ENCODE assay signal across 31 cellular contexts in the genomic region with DNA sequence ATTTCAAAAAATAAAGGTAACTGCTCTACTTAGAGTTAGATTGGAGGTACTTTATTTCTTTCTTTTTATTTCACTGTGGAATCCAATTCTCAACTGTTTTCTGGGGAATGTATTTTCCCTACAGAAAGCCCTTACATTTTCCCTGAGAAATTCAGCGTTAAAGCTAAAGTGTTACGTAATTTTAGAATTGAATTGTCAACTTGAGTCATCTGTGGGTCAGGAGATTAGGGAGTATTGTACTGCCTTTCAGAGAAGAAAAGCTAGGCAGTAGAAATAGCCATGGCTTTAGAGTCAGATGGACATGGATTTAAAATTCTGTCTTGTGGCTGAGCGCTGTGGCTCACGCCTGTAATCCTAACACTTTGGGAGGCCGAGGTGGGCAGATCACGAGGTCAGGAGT.
A peak's percentile ranks its signal among the peaks of the same experiment; 100 is the strongest.
DNase-seq lines count a peak whose midpoint lies in the region; ATAC-seq and TF ChIP-seq lines count a peak whose summit lies in the region.
"Had no signal": no experiment of that assay in that cellular context is flagged by ENCODE, and none has a peak within 500 bp of the region (broad histone marks: within the 10 kb centered on the region; RNA-seq: fewer than 3 reads in every experiment).

No MANE protein-coding gene starts in this region.

- ATAC-seq in activated naive CD8-positive, alpha-beta T cell treated with anti-CD3 and anti-CD28 coated beads, Interleukin-2, amount 50 U/mL, for 24 hours, result no peak
- ATAC-seq: activated T-cell treated with anti-CD3 and anti-CD28 coated beads, Interleukin-2, amount 50 U/mL, for 72 hours; body of pancreas; CD8-positive, alpha-beta T cell; foreskin keratinocyte; heart left ventricle; left ventricle myocardium superior; sciatic nerve had no signal

- no peak overlapping the region for H2AK5ac ChIP-seq in mesenchymal stem cell (ENCODE audit: low read length, severe bottlenecking)

- no peak for TF ChIP-seq CTCF in cardiac fibroblast (IDR thresholded peaks at IDR 0.05; ENCODE audit: low read depth, low read length)
- TF ChIP-seq CTCF in Caco-2 (IDR thresholded peaks at IDR 0.05; ENCODE audit: insufficient read depth in 1 of 2, low read depth in 1 of 2, low read length in 1 of 2, severe bottlenecking in 1 of 2, unreplicated experiment in 1 of 2), result no peak

- H3K14ac ChIP-seq in mesenchymal stem cell (ENCODE audit: low read length in 2 of 2), result no peak overlapping the region

- no peak overlapping the region for H4K8ac ChIP-seq in mesenchymal stem cell (ENCODE audit: low read length)

- no peak overlapping the region for H4K91ac ChIP-seq in mesenchymal stem cell (ENCODE audit: low read length)

- CTCF ChIA-PET in Caco-2 (lab: Charles Lee), result no interaction called here

- H3K4me2 ChIP-seq in mesenchymal stem cell (ENCODE audit: low read length, poor library complexity, severe bottlenecking), result no peak overlapping the region

- no peak overlapping the region for H3K27ac ChIP-seq in mesenchymal stem cell (ENCODE audit: low read length, poor library complexity, severe bottlenecking)
- H3K27ac ChIP-seq: body of pancreas, epithelial cell of prostate, foreskin keratinocyte, heart left ventricle, neutrophil, RWPE1, tibial artery, vagina had no signal

- H3K9me3 ChIP-seq in mesenchymal stem cell (ENCODE audit: control insufficient read depth, low read length), result no peaks in the 10 kb centered on the region
- H3K9me3 ChIP-seq in Caco-2, result no peaks in the 10 kb centered on the region
- H3K9me3 ChIP-seq: BE2C, body of pancreas, heart left ventricle, neutrophil, tibial artery, vagina had no signal

- H3K9me3 Mint-ChIP-seq in activated naive CD8-positive, alpha-beta T cell treated with anti-CD3 and anti-CD28 coated beads, Interleukin-2, amount 50 U/mL, for 24 hours, result no peaks in the 10 kb centered on the region
- H3K9me3 Mint-ChIP-seq in Caco-2 (ENCODE audit: unreplicated experiment), result no peaks in the 10 kb centered on the region

- WGBS in mesenchymal stem cell, result 97% methylated on average over 6 of the region's 6 CpGs

- H2BK5ac ChIP-seq in mesenchymal stem cell (ENCODE audit: low read depth, low read length, poor library complexity, severe bottlenecking), result no peak overlapping the region

- no peak overlapping the region for H3K4me3 Mint-ChIP-seq in activated naive CD8-positive, alpha-beta T cell treated with anti-CD3 and anti-CD28 coated beads, Interleukin-2, amount 50 U/mL, for 24 hours
- H3K4me3 Mint-ChIP-seq in Caco-2 (ENCODE audit: unreplicated experiment), result no peak overlapping the region
- H3K4me3 Mint-ChIP-seq: activated T-cell treated with anti-CD3 and anti-CD28 coated beads, Interleukin-2, amount 50 U/mL, for 72 hours; CD8-positive, alpha-beta T cell; naive B cell had no signal

- H3K18ac ChIP-seq in mesenchymal stem cell (ENCODE audit: low read depth in 1 of 2, low read length in 2 of 2), result no peak overlapping the region

- H3K23ac ChIP-seq in mesenchymal stem cell (ENCODE audit: low read length in 2 of 2), result no peak overlapping the region

- H3K27me3 Mint-ChIP-seq in activated naive CD8-positive, alpha-beta T cell treated with anti-CD3 and anti-CD28 coated beads, Interleukin-2, amount 50 U/mL, for 24 hours, result no peaks in the 10 kb centered on the region
- peaks cover 2% of the 10 kb centered on the region for H3K27me3 Mint-ChIP-seq in Caco-2 (ENCODE audit: insufficient read depth, unreplicated experiment)
- H3K27me3 Mint-ChIP-seq: progenitor cell of endocrine pancreas had no signal

- H2BK15ac ChIP-seq in mesenchymal stem cell (ENCODE audit: low read depth, poor library complexity, severe bottlenecking), result no peak overlapping the region

- DNase-seq in GM03348 (ENCODE audit: low spot score) (peak; percentile 18), NCI-H226 (peak; percentile 74), cardiac fibroblast (ENCODE audit: low read depth in 2 of 2) (peak; percentile 26 to 80), mesenchymal stem cell (peak; percentile 18), DMS 273 (lab: John Stamatoyannopoulos, UW; ENCODE audit: unreplicated experiment) (no peak), NCI-H2171 treated with DMSO at 0.1 percent for 48 hours (lab: John Stamatoyannopoulos, UW) (no peak), Caco-2 (no peak)
- no peak for DNase-seq in activated naive CD8-positive, alpha-beta T cell treated with anti-CD3 and anti-CD28 coated beads, Interleukin-2, amount 50 U/mL, for 24 hours
- DNase-seq: ACHN; activated CD4-positive, alpha-beta T cell treated with anti-CD3 and anti-CD28 coated beads, Interleukin-2, amount 50 U/mL, for 48 hours; activated CD4-positive, CD25-positive, alpha-beta regulatory T cell treated with anti-CD3 and anti-CD28 coated beads, Interleukin-2, amount 50 U/mL, for 72 hours; activated T-cell treated with anti-CD3 and anti-CD28 coated beads, Interleukin-2, amount 50 U/mL, for 72 hours; BE2C; body of pancreas; CD8-positive, alpha-beta T cell; DMS 273 treated with DMSO at 0.1 percent for 48 hours; effector CD8-positive, alpha-beta T cell; heart left ventricle; left ventricle myocardium superior; naive B cell; NCI-H1048; NCI-H1694 treated with DMSO at 0.1 percent for 48 hours; stimulated activated CD4-positive, alpha-beta T cell treated with anti-CD3 and anti-CD28 coated beads, Interleukin-4, amount 100 ng/mL, for 1 hour; tibial artery had no signal

- no peaks in the 10 kb centered on the region for H3K27me3 ChIP-seq in mesenchymal stem cell (ENCODE audit: control insufficient read depth in 1 of 2, insufficient read depth in 1 of 2, low read length in 2 of 2)
- H3K27me3 ChIP-seq in Caco-2 (replicated peaks; ENCODE audit: control insufficient read depth, insufficient read depth, low read length), result no peaks in the 10 kb centered on the region
- H3K27me3 ChIP-seq: BE2C, body of pancreas, foreskin keratinocyte, heart left ventricle, neutrophil, tibial artery, vagina had no signal

- intact Hi-C loops in Caco-2 (cut with micrococcal nuclease; ENCODE audit: unreplicated experiment), result no loop called here

- no peak overlapping the region for H2BK12ac ChIP-seq in mesenchymal stem cell (ENCODE audit: low read length in 2 of 2)

- H3K36me3 ChIP-seq in mesenchymal stem cell (ENCODE audit: control insufficient read depth in 1 of 2, insufficient read depth in 2 of 2, low read depth in 1 of 2, low read length in 2 of 2) (no peaks in the 10 kb centered on the region), Caco-2 (ENCODE audit: control insufficient read depth, insufficient read depth, low read length) (no peaks in the 10 kb centered on the region)
- H3K36me3 ChIP-seq: BE2C, heart left ventricle, neutrophil, tibial artery, vagina had no signal

- no TSS peak for BruUV-seq in Caco-2 (replicated peaks; lab: Mats Ljungman, UMichigan)

- H3K4ac ChIP-seq in mesenchymal stem cell (ENCODE audit: low read depth in 1 of 2, low read length in 2 of 2), result no peak overlapping the region

- H3K9ac ChIP-seq in mesenchymal stem cell (ENCODE audit: low read length), result no peak overlapping the region

- H2BK120ac ChIP-seq in mesenchymal stem cell (ENCODE audit: low read depth, low read length), result no peak overlapping the region

- H3K79me1 ChIP-seq in mesenchymal stem cell (replicated peaks; ENCODE audit: low read length, poor library complexity, severe bottlenecking), result no peaks in the 10 kb centered on the region

- no peak overlapping the region for H3K27ac Mint-ChIP-seq in activated naive CD8-positive, alpha-beta T cell treated with anti-CD3 and anti-CD28 coated beads, Interleukin-2, amount 50 U/mL, for 24 hours
- no peak overlapping the region for H3K27ac Mint-ChIP-seq in Caco-2 (ENCODE audit: unreplicated experiment)
- H3K27ac Mint-ChIP-seq: activated T-cell treated with anti-CD3 and anti-CD28 coated beads, Interleukin-2, amount 50 U/mL, for 72 hours; CD8-positive, alpha-beta T cell; naive B cell; progenitor cell of endocrine pancreas had no signal

- no peaks in the 10 kb centered on the region for H3K4me1 ChIP-seq in mesenchymal stem cell (ENCODE audit: control insufficient read depth, insufficient read depth, low read depth, low read length)
- H3K4me1 ChIP-seq in Caco-2, result no peaks in the 10 kb centered on the region
- H3K4me1 ChIP-seq: BE2C, body of pancreas, heart left ventricle, tibial artery, vagina had no signal

- H3K4me1 Mint-ChIP-seq in activated naive CD8-positive, alpha-beta T cell treated with anti-CD3 and anti-CD28 coated beads, Interleukin-2, amount 50 U/mL, for 24 hours, result no peaks in the 10 kb centered on the region
- H3K4me1 Mint-ChIP-seq in Caco-2 (ENCODE audit: low read depth, unreplicated experiment), result no peaks in the 10 kb centered on the region
- H3K4me1 Mint-ChIP-seq: naive B cell had no signal

- POLR2A ChIA-PET in Caco-2 (lab: Charles Lee), result no interaction called here

- no peaks in the 10 kb centered on the region for H3K36me3 Mint-ChIP-seq in activated naive CD8-positive, alpha-beta T cell treated with anti-CD3 and anti-CD28 coated beads, Interleukin-2, amount 50 U/mL, for 24 hours (ENCODE audit: low read depth)
- no peaks in the 10 kb centered on the region for H3K36me3 Mint-ChIP-seq in Caco-2 (ENCODE audit: insufficient read depth, unreplicated experiment)
- H3K36me3 Mint-ChIP-seq: CD8-positive, alpha-beta T cell; naive B cell had no signal

- H3K4me3 ChIP-seq in cardiac fibroblast (replicated peaks in 1 of 2; ENCODE audit: low read depth in 2 of 2, low read length in 2 of 2) (no peak overlapping the region), mesenchymal stem cell (ENCODE audit: insufficient read depth in 1 of 2, low read depth in 1 of 2, low read length in 2 of 2) (no peak overlapping the region), Caco-2 (ENCODE audit: low read depth, low read length) (no peak overlapping the region)
- H3K4me3 ChIP-seq: body of pancreas, heart left ventricle, tibial artery, vagina had no signal

- H2AFZ ChIP-seq in mesenchymal stem cell (ENCODE audit: low read depth, low read length), result no peak overlapping the region

Comparison
In these comparisons a context has a peak if more than half of its experiments do, and no peak if none do; other contexts are left out.
1. DNase-seq: peak in GM03348 (single experiment), NCI-H226 (single experiment), cardiac fibroblast (2 of 2) and mesenchymal stem cell (single experiment); none in DMS 273 (single experiment), activated naive CD8-positive, alpha-beta T cell treated with anti-CD3 and anti-CD28 coated beads, Interleukin-2, amount 50 U/mL, for 24 hours (single experiment), NCI-H2171 treated with DMSO at 0.1 percent for 48 hours (single experiment) and Caco-2 (0 of 2).